ENCODE assay signal across 13 cellular contexts in genomic region chr9:101736723-101737122, GRCh38. TPM values are rescaled to one million over a fixed set of nuclear protein-coding genes. Genes with fewer than 3 reads are reported as not detected.
DNase-seq lines count a peak whose midpoint lies in the region; ATAC-seq and TF ChIP-seq lines count a peak whose summit lies in the region.
"Had no signal": no experiment of that assay in that cellular context is flagged by ENCODE, and none has a peak within 500 bp of the region (broad histone marks: within the 10 kb centered on the region; RNA-seq: fewer than 3 reads in every experiment).

No MANE protein-coding gene starts in this region.

- H3K27ac ChIP-seq in GM23248 (no peak overlapping the region), osteoblast (ENCODE audit: low read depth, low read length) (no peak overlapping the region), esophagus muscularis mucosa (replicated peaks in 1 of 4) (no peak overlapping the region)

- H3K36me3 Mint-ChIP-seq in effector memory CD8-positive, alpha-beta T cell (ENCODE audit: insufficient read depth) = no peaks in the 10 kb centered on the region

- TF ChIP-seq EP300 in esophagus muscularis mucosa (IDR thresholded peaks at IDR 0.05) = no peak

- peaks cover 14 to 35% of the 10 kb centered on the region in 2 donors for H3K27me3 Mint-ChIP-seq in effector memory CD8-positive, alpha-beta T cell

- H3K36me3 ChIP-seq in GM23248 (ENCODE audit: low read depth) (no peaks in the 10 kb centered on the region), osteoblast (ENCODE audit: insufficient read depth, low read length) (no peaks in the 10 kb centered on the region), esophagus muscularis mucosa (no peaks in the 10 kb centered on the region)

- WGBS in GM23248 (ENCODE audit: low coverage in 1 of 2, low lambda C conversion rate in 2 of 2, missing lambda C conversion rate in 2 of 2), 2 experiments = 7 to 14% methylated on average over 14 of the region's 14 CpGs
- WGBS in esophagus muscularis mucosa = 4% methylated on average over 14 of the region's 14 CpGs

- no peaks in the 10 kb centered on the region for H3K9me3 Mint-ChIP-seq in effector memory CD8-positive, alpha-beta T cell

- no peak for TF ChIP-seq POLR2A in esophagus muscularis mucosa (IDR thresholded peaks at IDR 0.05; ENCODE audit: low read depth)

- no peaks in the 10 kb centered on the region for H3K4me1 Mint-ChIP-seq in effector memory CD8-positive, alpha-beta T cell (ENCODE audit: low read depth in 2 of 2)

- H3K27me3 ChIP-seq in GM23248 (replicated peaks; ENCODE audit: insufficient read depth) = peaks cover 46% of the 10 kb centered on the region
- H3K27me3 ChIP-seq in osteoblast (ENCODE audit: insufficient read depth, low read length) = no peaks in the 10 kb centered on the region
- peaks cover 4 to 71% (median 22%) of the 10 kb centered on the region in 4 donors for H3K27me3 ChIP-seq in esophagus muscularis mucosa

- H3K4me2 ChIP-seq in GM23248 (ENCODE audit: unreplicated experiment) (no peak overlapping the region), osteoblast (ENCODE audit: insufficient read depth, low read length) (no peak overlapping the region)

- no peaks in the 10 kb centered on the region for H3F3A ChIP-seq in GM23248 (ENCODE audit: insufficient read depth)

- H3K9me3 ChIP-seq in GM23248 (ENCODE audit: low read depth) = no peaks in the 10 kb centered on the region
- no peaks in the 10 kb centered on the region for H3K9me3 ChIP-seq in osteoblast (ENCODE audit: low read depth, low read length)
- H3K9me3 ChIP-seq in esophagus muscularis mucosa = no peaks in the 10 kb centered on the region

- no peak overlapping the region for H3K4me3 Mint-ChIP-seq in effector memory CD8-positive, alpha-beta T cell

- H4K20me1 ChIP-seq in GM23248 (ENCODE audit: insufficient read depth) (no peaks in the 10 kb centered on the region), osteoblast (ENCODE audit: insufficient read depth, low read length) (no peaks in the 10 kb centered on the region)

- no peaks in the 10 kb centered on the region for H3K9me2 ChIP-seq in GM23248 (ENCODE audit: insufficient read depth)

- no peak overlapping the region for H3K4me3 ChIP-seq in GM23248
- H3K4me3 ChIP-seq in epithelial cell of esophagus (ENCODE audit: low read length) = no peak overlapping the region
- H3K4me3 ChIP-seq in osteoblast (ENCODE audit: insufficient read depth, low read length) = no peak overlapping the region
- H3K4me3 ChIP-seq in esophagus muscularis mucosa = no peak overlapping the region

- no peak for ATAC-seq in effector memory CD8-positive, alpha-beta T cell (replicated peaks)

- no peak overlapping the region for H3K9ac ChIP-seq in GM23248

- no peak for TF ChIP-seq CTCF in epithelial cell of esophagus (IDR thresholded peaks at IDR 0.05; ENCODE audit: insufficient read depth, low read depth, low read length, missing control alignments)
- TF ChIP-seq CTCF in osteoblast (IDR thresholded peaks at IDR 0.05; ENCODE audit: extremely low read depth, low read depth, low read length) = no peak
- TF ChIP-seq CTCF in esophagus muscularis mucosa (IDR thresholded peaks at IDR 0.05) = no peak

- intact Hi-C loops in esophagus muscularis mucosa (cut with DNase I) = no loop called here

- H3K27ac Mint-ChIP-seq in effector memory CD8-positive, alpha-beta T cell = no peak overlapping the region

- DNase-seq in GM23248 (peak; percentile 34), NCI-H510A treated with DMSO at 0.1 percent for 48 hours (lab: John Stamatoyannopoulos, UW) (peak; percentile 13), epithelial cell of esophagus (ENCODE audit: low read depth) (peak; percentile 32), osteoblast (ENCODE audit: insufficient read length, low spot score, missing footprints) (peak; percentile 37), esophagus muscularis mucosa (ENCODE audit: extremely low spot score) (no peak), SKM-1 (lab: John Stamatoyannopoulos, UW; ENCODE audit: unreplicated experiment) (no peak)
- DNase-seq in effector memory CD8-positive, alpha-beta T cell = no peak
- DNase-seq: activated CD4-positive, CD25-positive, alpha-beta regulatory T cell treated with anti-CD3 and anti-CD28 coated beads, Interleukin-2, amount 50 U/mL, for 72 hours; activated naive CD4-positive, alpha-beta T cell treated with anti-CD3 and anti-CD28 coated beads, Interleukin-2, amount 50 U/mL, for 16 hours; effector memory CD4-positive, alpha-beta T cell; SHP77 treated with DMSO at 0.1 percent for 48 hours; stimulated activated CD4-positive, alpha-beta T cell treated with anti-CD3 and anti-CD28 coated beads, Interleukin-4, amount 100 ng/mL, for 4 hours; substantia nigra had no signal

- H2AFZ ChIP-seq in GM23248 (no peak overlapping the region), osteoblast (ENCODE audit: low read length) (no peak overlapping the region)

- H3K4me1 ChIP-seq in GM23248 (ENCODE audit: insufficient read depth) = no peaks in the 10 kb centered on the region
- H3K4me1 ChIP-seq in osteoblast (ENCODE audit: insufficient read depth, low read length) = no peaks in the 10 kb centered on the region
- peaks cover 8 to 23% (median 20%) of the 10 kb centered on the region in 4 donors for H3K4me1 ChIP-seq in esophagus muscularis mucosa

- in situ Hi-C loops in GM23248 (cut with MboI) = no loop called here

- no peaks in the 10 kb centered on the region for H3K79me2 ChIP-seq in GM23248 (ENCODE audit: insufficient read depth)
- no peaks in the 10 kb centered on the region for H3K79me2 ChIP-seq in osteoblast (ENCODE audit: insufficient read depth, low read length)

RNA-seq across cellular contexts. Expression of gene GRIN3A, which starts 1.7 kb away (rescaled TPM):
- not detected in 2 replicates for total RNA-seq in GM23248 (2014; rRNA removed; shearing (Covaris generic))
- not detected in 2 replicates for polyA plus RNA-seq in GM23248 (2016; fragmentation: Nextera tagmentation; extraction: Ambion mirVana)
- total RNA-seq in osteoblast = not detected in 2 replicates
- under 1 TPM; under 0.01 to 0.58 (median 0.37) TPM for total RNA-seq in esophagus muscularis mucosa

Comparison
In these comparisons a context has a peak if more than half of its experiments do, and no peak if none do; other contexts are left out.
1. DNase-seq: peak in GM23248 (single experiment), NCI-H510A treated with DMSO at 0.1 percent for 48 hours (single experiment), epithelial cell of esophagus (single experiment) and osteoblast (single experiment); none in esophagus muscularis mucosa (single experiment), SKM-1 (single experiment) and effector memory CD8-positive, alpha-beta T cell (0 of 3).